Comparison of ENCODE assay signal across 18 cellular contexts in the genomic region with DNA sequence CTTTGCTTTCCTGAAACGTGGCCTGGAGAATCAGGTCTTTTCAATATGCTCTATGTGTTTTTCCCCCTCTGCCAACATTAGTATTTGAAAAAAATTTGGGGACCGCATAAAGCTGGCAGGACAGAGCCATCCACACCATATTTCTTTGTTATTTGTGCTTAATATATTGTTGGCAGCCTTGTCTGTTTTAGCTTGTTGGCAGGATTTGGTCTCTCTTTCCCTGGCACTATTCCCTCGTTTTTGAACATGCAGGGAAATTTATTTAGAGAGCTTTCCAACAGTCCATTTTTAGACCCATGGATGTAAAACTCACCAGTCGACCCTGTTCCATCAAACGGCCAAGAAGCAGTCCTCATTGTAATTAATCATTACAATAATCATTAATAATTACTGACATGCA.
"Had no signal": no experiment of that assay in that cellular context is flagged by ENCODE, and none has a peak within 500 bp of the region (broad histone marks: within the 10 kb centered on the region; RNA-seq: fewer than 3 reads in every experiment).

No MANE protein-coding gene starts in this region.

- H3K27me3 ChIP-seq: SJSA1 had no signal

- H3K9me3 ChIP-seq: SJSA1 had no signal

- H3K27ac ChIP-seq: SJSA1, SK-N-MC had no signal

- H3K4me3 ChIP-seq: SJSA1, SK-N-MC had no signal

- DNase-seq: KBM-7, MV-4-11, NCI-H1048, NCI-H1436, NCI-H1930, NCI-H2081, NCI-H2107, NCI-H2227 treated with DMSO at 0.1 percent for 48 hours, NCI-H510A, NCI-H524 treated with DMSO at 0.1 percent for 48 hours, NCI-H69, NCI-H774, Right ventricle myocardium superior, RPMI8226, SIG-M5, SW 1271 had no signal

- H3K4me1 ChIP-seq: SJSA1 had no signal

- H3K36me3 ChIP-seq: SJSA1 had no signal
